Comparison of ENCODE assay signal across 8 cellular contexts in genomic region chr2:183078467-183079334, GRCh38. TPM values are rescaled to one million over a fixed set of nuclear protein-coding genes. Genes with fewer than 3 reads are reported as not detected.
DNase-seq lines count a peak whose midpoint lies in the region; ATAC-seq and TF ChIP-seq lines count a peak whose summit lies in the region.

TSS of gene DUSP19 (plus strand) at chr2:183078747. CDS start at chr2:183078934, 187 bp downstream.

- no peaks in the 10 kb centered on the region for H3K36me3 ChIP-seq in kidney epithelial cell (ENCODE audit: control insufficient read depth, insufficient read depth, low read length)

- no peaks in the 10 kb centered on the region for H3K27me3 ChIP-seq in kidney epithelial cell (ENCODE audit: control insufficient read depth, insufficient read depth, low read length)

- DNase-seq in AML-193 (lab: John Stamatoyannopoulos, UW): peak; percentile 65 to 71
- DNase-seq in NCI-H345 treated with DMSO at 0.1 percent for 48 hours (lab: John Stamatoyannopoulos, UW; ENCODE audit: unreplicated experiment): peak; percentile 89
- DNase-seq in activated CD4-positive, CD25-positive, alpha-beta regulatory T cell treated with anti-CD3 and anti-CD28 coated beads, Interleukin-2, amount 50 U/mL, for 72 hours: peak; percentile 78
- DNase-seq in choroid plexus epithelial cell (ENCODE audit: low read depth): peak; percentile 95
- peak; percentile 92 for DNase-seq in kidney epithelial cell (ENCODE audit: low read depth)
- peak; percentile 64 to 78 for DNase-seq in stimulated activated CD4-positive, alpha-beta T cell treated with anti-CD3 and anti-CD28 coated beads, Interleukin-15, amount 100 ng/mL, for 48 hours (ENCODE audit: low read depth in 2 of 2)

- TF ChIP-seq CTCF in choroid plexus epithelial cell (conservative IDR thresholded peaks at IDR 0.05; ENCODE audit: low read depth, low read length) (no peak), kidney epithelial cell (IDR thresholded peaks at IDR 0.05; ENCODE audit: insufficient read depth, low read length, poor library complexity, severe bottlenecking) (no peak)

- peak; percentile 94 for ATAC-seq in GM19035 (IDR thresholded peaks at IDR 0.05; ENCODE audit: unreplicated experiment)
- ATAC-seq in HG03342 (IDR thresholded peaks at IDR 0.05; ENCODE audit: unreplicated experiment): peak; percentile 92

- H3K4me3 ChIP-seq in choroid plexus epithelial cell (ENCODE audit: low read depth, low read length) (peak within 1 kb of the TSS; percentile 69), kidney epithelial cell (ENCODE audit: low read depth, low read length) (peak within 1 kb of the TSS; percentile 55)

RNA-seq across cellular contexts. Expression of gene DUSP19, which starts in this region (rescaled TPM):
- 0.58 and 1.0 TPM in 2 replicates for total RNA-seq in kidney epithelial cell

Comparison
In these comparisons a context has a peak if more than half of its experiments do, and no peak if none do; other contexts are left out.
1. Peak in every context shown above with its lines: DNase-seq, ATAC-seq and H3K4me3 ChIP-seq.